Comparison of ENCODE assay signal across 14 cellular contexts in genomic region chr5:35248843-35249780, GRCh38. TPM values are rescaled to one million over a fixed set of nuclear protein-coding genes. Genes with fewer than 3 reads are reported as not detected.
DNase-seq lines count a peak whose midpoint lies in the region; ATAC-seq and TF ChIP-seq lines count a peak whose summit lies in the region.
"Had no signal": no experiment of that assay in that cellular context is flagged by ENCODE, and none has a peak within 500 bp of the region (broad histone marks: within the 10 kb centered on the region; RNA-seq: fewer than 3 reads in every experiment).

No MANE protein-coding gene starts in this region.

- peaks cover 6 to 9% of the 10 kb centered on the region in 2 donors for H3K9me3 Mint-ChIP-seq in effector memory CD8-positive, alpha-beta T cell

- H3K4me1 Mint-ChIP-seq in effector memory CD8-positive, alpha-beta T cell (ENCODE audit: low read depth in 2 of 2) = no peaks in the 10 kb centered on the region

- no peak for ATAC-seq in GM18519 (IDR thresholded peaks at IDR 0.05; ENCODE audit: low FRiP score, unreplicated experiment)
- ATAC-seq in effector memory CD8-positive, alpha-beta T cell (replicated peaks) = no peak
- ATAC-seq: esophagus mucosa had no signal

- H3K79me2 ChIP-seq in parathyroid adenoma = no peaks in the 10 kb centered on the region

- peaks cover 15% of the 10 kb centered on the region for H3K9me3 ChIP-seq in MG63
- no peaks in the 10 kb centered on the region for H3K9me3 ChIP-seq in endocrine pancreas (ENCODE audit: control insufficient read depth, low read length)
- no peaks in the 10 kb centered on the region for H3K9me3 ChIP-seq in parathyroid adenoma (ENCODE audit: control insufficient read depth, low read length)

- H3K4me2 ChIP-seq in parathyroid adenoma (ENCODE audit: low read length) = no peak overlapping the region

- peaks cover 0 to 12% of the 10 kb centered on the region in 2 donors for H3K27me3 Mint-ChIP-seq in effector memory CD8-positive, alpha-beta T cell

- TF ChIP-seq CTCF in parathyroid adenoma (IDR thresholded peaks at IDR 0.05) = no peak

- H3K36me3 ChIP-seq in MG63 (no peaks in the 10 kb centered on the region), endocrine pancreas (ENCODE audit: control insufficient read depth, insufficient read depth, low read length) (no peaks in the 10 kb centered on the region), parathyroid adenoma (ENCODE audit: control insufficient read depth, insufficient read depth, low read length) (no peaks in the 10 kb centered on the region)

- no peak overlapping the region for H3K9ac ChIP-seq in endocrine pancreas (ENCODE audit: control insufficient read depth, insufficient read depth, low read length)
- H3K9ac ChIP-seq in parathyroid adenoma = peak overlapping the region; percentile 10

- H3K27me3 ChIP-seq in MG63 (no peaks in the 10 kb centered on the region), endocrine pancreas (ENCODE audit: control insufficient read depth, insufficient read depth, low read length) (no peaks in the 10 kb centered on the region), parathyroid adenoma (ENCODE audit: control insufficient read depth, insufficient read depth, low read length) (no peaks in the 10 kb centered on the region)

- H2AFZ ChIP-seq in parathyroid adenoma = peak overlapping the region; percentile 90

- H3K4me3 ChIP-seq in MG63 (peak overlapping the region; percentile 14), endocrine pancreas (ENCODE audit: control insufficient read depth, insufficient read depth, low read length) (peak overlapping the region; percentile 64), parathyroid adenoma (ENCODE audit: low read depth, low read length) (no peak overlapping the region)

- no peaks in the 10 kb centered on the region for H3K36me3 Mint-ChIP-seq in effector memory CD8-positive, alpha-beta T cell (ENCODE audit: insufficient read depth)

- in situ Hi-C loops in Caki2 (cut with HindIII; ENCODE audit: low pct_unique_long_range_greater_than_20kb, low sequenced_read_pairs) = no loop called here

- H3K4me1 ChIP-seq in endocrine pancreas (ENCODE audit: control insufficient read depth, insufficient read depth, low read length) = no peaks in the 10 kb centered on the region
- peaks cover 42% of the 10 kb centered on the region for H3K4me1 ChIP-seq in parathyroid adenoma

- DNase-seq in Caki2 (ENCODE audit: low read depth) (peak; percentile 18), MG63 (no peak), hypothalamus (lab: John Stamatoyannopoulos, UW) (no peak), mucosa of gallbladder (ENCODE audit: low spot score) (no peak)
- DNase-seq in effector memory CD8-positive, alpha-beta T cell = no peak
- DNase-seq: amygdala, KBM-7, kidney, posterior cingulate gyrus had no signal

- peak overlapping the region in 1 of 2 donors; percentile 67 for H3K27ac Mint-ChIP-seq in effector memory CD8-positive, alpha-beta T cell

- H3K27ac ChIP-seq in parathyroid adenoma = peak overlapping the region; percentile 78

- H3K4me3 Mint-ChIP-seq in effector memory CD8-positive, alpha-beta T cell = peak overlapping the region in 1 of 2 donors; percentile 66

RNA-seq across cellular contexts. Expression of gene PRLR, which starts 18.8 kb away (rescaled TPM):
- total RNA-seq in Caki2 (2014; rRNA removed; shearing (Covaris generic); ENCODE audit: low replicate concordance) = not detected in 2 replicates
- total RNA-seq in MG63 (2014; rRNA removed; shearing (Covaris generic); ENCODE audit: low replicate concordance) = 3.5 TPM in 1 of 2 replicates, not detected in the other
- 9.3 TPM for total RNA-seq in mucosa of gallbladder
- total RNA-seq: T-helper 1 cell treated with Interleukin-12 subunit alpha and Interleukin-12 subunit beta and Interleukin-4 antibody, amounts not matched to agents 30 ng/mL and 1 ng/mL, for 36 hours had no signal
